ENCODE assay signal across 19 cellular contexts in the genomic region with DNA sequence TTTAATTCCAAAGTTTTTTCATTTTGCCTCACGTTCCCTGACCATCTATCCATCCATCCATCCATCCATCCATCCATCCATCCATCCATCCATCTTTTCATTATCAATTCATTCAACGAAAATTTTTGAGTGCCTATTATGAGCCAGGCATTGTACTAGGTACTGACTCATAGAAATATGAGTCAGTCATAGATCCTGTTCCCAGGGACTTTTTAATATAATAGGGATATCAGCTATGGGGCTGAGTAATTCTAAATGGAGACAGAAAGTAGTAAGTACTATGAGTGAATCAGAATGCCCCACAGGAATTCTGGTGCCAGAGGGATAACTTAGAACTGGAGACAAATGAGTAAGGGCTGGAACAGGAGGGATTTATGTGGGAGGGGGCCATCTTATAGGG. TPM values are rescaled to one million over a fixed set of nuclear protein-coding genes. Genes with fewer than 3 reads are reported as not detected.
DNase-seq lines count a peak whose midpoint lies in the region; ATAC-seq and TF ChIP-seq lines count a peak whose summit lies in the region.
"Had no signal": no experiment of that assay in that cellular context is flagged by ENCODE, and none has a peak within 500 bp of the region (broad histone marks: within the 10 kb centered on the region; RNA-seq: fewer than 3 reads in every experiment).

No MANE protein-coding gene starts in this region.

- no peak for TF ChIP-seq POLR2A in thyroid gland (IDR thresholded peaks at IDR 0.05)

- no peaks in the 10 kb centered on the region for H4K20me1 ChIP-seq in PC-3 (ENCODE audit: low read length)
- H4K20me1 ChIP-seq: BLaER1 treated with 17β-estradiol and CSF1 and Interleukin-3, amounts not matched to agents 10 nM and 100 nM had no signal

- peak overlapping the region; percentile 11; the same call in 1 of the 2 replicates for H3K4me2 ChIP-seq in PC-3 (ENCODE audit: low read length)
- H3K4me2 ChIP-seq: BLaER1 treated with 17β-estradiol and CSF1 and Interleukin-3, amounts not matched to agents 10 nM and 100 nM had no signal

- peaks cover 32% of the 10 kb centered on the region for H3K4me1 ChIP-seq in PC-3 (ENCODE audit: insufficient read depth, low read length)
- H3K4me1 ChIP-seq in thyroid gland, result no peaks in the 10 kb centered on the region
- H3K4me1 ChIP-seq: uterus had no signal

- H3K27ac ChIP-seq in PC-3 (ENCODE audit: low read length) (peak overlapping the region; percentile 89), thyroid gland (no peak overlapping the region)
- H3K27ac ChIP-seq: BLaER1 treated with 17β-estradiol and CSF1 and Interleukin-3, amounts not matched to agents 10 nM and 100 nM; uterus had no signal

- POLR2A ChIA-PET in PC-3 (lab: Charles Lee; ENCODE audit: unreplicated experiment), result interaction anchor here (0.5 kb wide), 1 partner anchor 15 kb away, joined by 6 read pairs; no protein-coding TSS in a partner anchor
- POLR2A ChIA-PET in activated CD4-positive, alpha-beta T cell treated with anti-CD3 and anti-CD28 coated beads for 36 hours (lab: Charles Lee), result no interaction called here

- BruUV-seq in PC-3 (replicated peaks; lab: Mats Ljungman, UMichigan), result no TSS peak

- 70 to 85% methylated on average over 2 of the region's 2 CpGs for WGBS in thyroid gland, 2 donors

- H3F3A ChIP-seq in PC-3 (ENCODE audit: low read length, unreplicated experiment), result peaks cover 7% of the 10 kb centered on the region

- TF ChIP-seq CTCF in PC-3 (conservative IDR thresholded peaks at IDR 0.05; ENCODE audit: low read depth, low read length) (no peak), choroid plexus epithelial cell (conservative IDR thresholded peaks at IDR 0.05; ENCODE audit: low read depth, low read length) (no peak), omental fat pad (IDR thresholded peaks at IDR 0.05) (no peak), thyroid gland (IDR thresholded peaks at IDR 0.05) (no peak)

- H3K4me3 Mint-ChIP-seq in activated CD4-positive, alpha-beta T cell treated with anti-CD3 and anti-CD28 coated beads for 36 hours, result no peak overlapping the region
- H3K4me3 Mint-ChIP-seq: activated CD8-positive, alpha-beta T cell treated with anti-CD3 and anti-CD28 coated beads, Interleukin-2, amount 10 ng/mL, durations not matched to agents 7 days and 5 days; immature natural killer cell had no signal

- H3K36me3 ChIP-seq in PC-3 (ENCODE audit: low read depth, low read length) (no peaks in the 10 kb centered on the region), thyroid gland (no peaks in the 10 kb centered on the region)
- H3K36me3 ChIP-seq: BLaER1 treated with 17β-estradiol and CSF1 and Interleukin-3, amounts not matched to agents 10 nM and 100 nM; uterus had no signal

- H3K9ac ChIP-seq in PC-3 (ENCODE audit: low read length), result no peak overlapping the region; the same call in 1 of the 2 replicates
- H3K9ac ChIP-seq: BLaER1 treated with 17β-estradiol and CSF1 and Interleukin-3, amounts not matched to agents 10 nM and 100 nM had no signal

- H3K27me3 Mint-ChIP-seq in activated CD4-positive, alpha-beta T cell treated with anti-CD3 and anti-CD28 coated beads for 36 hours, result peaks cover 5% of the 10 kb centered on the region

- H3K79me2 ChIP-seq in PC-3 (ENCODE audit: low read length), result no peaks in the 10 kb centered on the region

- H3K4me1 Mint-ChIP-seq in activated CD4-positive, alpha-beta T cell treated with anti-CD3 and anti-CD28 coated beads for 36 hours, result no peaks in the 10 kb centered on the region
- H3K4me1 Mint-ChIP-seq: immature natural killer cell had no signal

- H2AFZ ChIP-seq in PC-3 (ENCODE audit: low read length), result no peak overlapping the region

- no peak overlapping the region for H3K27ac Mint-ChIP-seq in activated CD4-positive, alpha-beta T cell treated with anti-CD3 and anti-CD28 coated beads for 36 hours
- H3K27ac Mint-ChIP-seq: activated CD8-positive, alpha-beta T cell treated with anti-CD3 and anti-CD28 coated beads, Interleukin-2, amount 10 ng/mL, durations not matched to agents 7 days and 5 days; immature natural killer cell; progenitor cell of endocrine pancreas had no signal

- intact Hi-C loops in PC-3 (cut with micrococcal nuclease), result loop anchor here (5.0 kb wide), 1 partner anchor 94 kb away; no protein-coding TSS in a partner anchor
- intact Hi-C loops in thyroid gland (cut with DNase I), result no loop called here
- intact Hi-C loops in activated CD4-positive, alpha-beta T cell treated with anti-CD3 and anti-CD28 coated beads for 36 hours (cut with DNase I, micrococcal nuclease), result no loop called here

- CTCF ChIA-PET in PC-3 (lab: Charles Lee), result no interaction called here
- CTCF ChIA-PET in activated CD4-positive, alpha-beta T cell treated with anti-CD3 and anti-CD28 coated beads for 36 hours (lab: Charles Lee), result interaction anchor here (1.2 kb wide), 1 partner anchor 122 kb away, joined by 3 read pairs; no protein-coding TSS in a partner anchor

- no peaks in the 10 kb centered on the region for H3K9me3 ChIP-seq in PC-3 (ENCODE audit: low read length)
- no peaks in the 10 kb centered on the region for H3K9me3 ChIP-seq in thyroid gland
- H3K9me3 ChIP-seq: mucosa of descending colon, uterus had no signal

- DNase-seq in Daoy (ENCODE audit: low read depth) (peak; percentile 83), PC-3 (peak; percentile 91), choroid plexus epithelial cell (ENCODE audit: low read depth) (peak; percentile 47), omental fat pad (ENCODE audit: low spot score) (no peak), NCI-H2171 (lab: John Stamatoyannopoulos, UW) (no peak), thyroid gland (no peak)
- no peak for DNase-seq in activated CD4-positive, alpha-beta T cell treated with anti-CD3 and anti-CD28 coated beads for 36 hours
- DNase-seq: activated CD8-positive, alpha-beta T cell treated with anti-CD3 and anti-CD28 coated beads, Interleukin-2, amount 10 ng/mL, durations not matched to agents 7 days and 5 days; activated naive CD4-positive, alpha-beta T cell; foreskin melanocyte; immature natural killer cell; mucosa of descending colon; NCI-H1105; NCI-H510A treated with DMSO at 0.1 percent for 48 hours; stimulated activated CD4-positive, alpha-beta T cell treated with anti-CD3 and anti-CD28 coated beads, Interleukin-2, amount 100 ng/mL, for 24 hours; uterus had no signal

- H3K4me3 ChIP-seq in PC-3 (ENCODE audit: low read length) (no peak overlapping the region), choroid plexus epithelial cell (ENCODE audit: low read depth, low read length) (no peak overlapping the region), thyroid gland (replicated peaks in 1 of 3) (no peak overlapping the region)
- H3K4me3 ChIP-seq: BLaER1 treated with 17β-estradiol and CSF1 and Interleukin-3, amounts not matched to agents 10 nM and 100 nM; mucosa of descending colon; uterus had no signal

- H3K9me3 Mint-ChIP-seq in activated CD4-positive, alpha-beta T cell treated with anti-CD3 and anti-CD28 coated beads for 36 hours (ENCODE audit: low read depth), result no peaks in the 10 kb centered on the region

- peak; percentile 80 for ATAC-seq in PC-3
- ATAC-seq in omental fat pad (ENCODE audit: low FRiP score), result peak; percentile 65
- no peak for ATAC-seq in GM21717 (IDR thresholded peaks at IDR 0.05; ENCODE audit: unreplicated experiment)
- no peak for ATAC-seq in activated CD4-positive, alpha-beta T cell treated with anti-CD3 and anti-CD28 coated beads for 36 hours
- ATAC-seq: activated CD8-positive, alpha-beta T cell treated with anti-CD3 and anti-CD28 coated beads, Interleukin-2, amount 10 ng/mL, durations not matched to agents 7 days and 5 days; mucosa of descending colon had no signal

- H3K36me3 Mint-ChIP-seq in activated CD4-positive, alpha-beta T cell treated with anti-CD3 and anti-CD28 coated beads for 36 hours (ENCODE audit: low read depth), result no peaks in the 10 kb centered on the region
- H3K36me3 Mint-ChIP-seq: immature natural killer cell had no signal

- no peaks in the 10 kb centered on the region for H3K9me2 ChIP-seq in PC-3 (replicated peaks; ENCODE audit: low read length)

- H3K27me3 ChIP-seq in PC-3 (ENCODE audit: low read length), result no peaks in the 10 kb centered on the region
- no peaks in the 10 kb centered on the region for H3K27me3 ChIP-seq in thyroid gland
- H3K27me3 ChIP-seq: BLaER1 treated with 17β-estradiol and CSF1 and Interleukin-3, amounts not matched to agents 10 nM and 100 nM; uterus had no signal

RNA-seq across cellular contexts. Expression of gene GNG12, which starts 49.8 kb away (rescaled TPM):
- total RNA-seq in Daoy (2014; rRNA removed; shearing (Covaris generic)), result 209 and 231 TPM in 2 replicates
- total RNA-seq in PC-3 (2014; rRNA removed) (54.1 and 66.1 TPM in 2 replicates), omental fat pad (100 to 1,000 TPM in 2 of 4 donors, 10 to 100 TPM in 2; 77.0 to 117 (median 94.5) TPM), thyroid gland (100 to 1,000 TPM; 100 to 155 (median 127) TPM)
- under 1 TPM; 0.07 to 0.11 TPM for total RNA-seq in activated CD4-positive, alpha-beta T cell treated with anti-CD3 and anti-CD28 coated beads for 36 hours
- total RNA-seq: activated CD8-positive, alpha-beta T cell treated with anti-CD3 and anti-CD28 coated beads, Interleukin-2, amount 10 ng/mL, durations not matched to agents 7 days and 5 days had no signal

Comparison
In these comparisons a context has a peak if more than half of its experiments do, and no peak if none do; other contexts are left out.
1. DNase-seq: peak in Daoy (single experiment), PC-3 (single experiment) and choroid plexus epithelial cell (single experiment); none in omental fat pad (single experiment), NCI-H2171 (single experiment), thyroid gland (0 of 2) and activated CD4-positive, alpha-beta T cell treated with anti-CD3 and anti-CD28 coated beads for 36 hours (single experiment).
2. ATAC-seq: peak in PC-3 (single experiment) and omental fat pad (single experiment); none in GM21717 (single experiment) and activated CD4-positive, alpha-beta T cell treated with anti-CD3 and anti-CD28 coated beads for 36 hours (single experiment).
3. RNA of gene GNG12, which starts 49.8 kb away (total RNA-seq): 209 to 231 TPM in Daoy, 100 to 155 TPM in thyroid gland, 77.0 to 117 TPM in omental fat pad and 54.1 to 66.1 TPM in PC-3; 0.07 to 0.11 TPM in activated CD4-positive, alpha-beta T cell treated with anti-CD3 and anti-CD28 coated beads for 36 hours; every median in the first group is over 10 times any median in the second.